ENCODE assay signal across 19 cellular contexts in the genomic region with DNA sequence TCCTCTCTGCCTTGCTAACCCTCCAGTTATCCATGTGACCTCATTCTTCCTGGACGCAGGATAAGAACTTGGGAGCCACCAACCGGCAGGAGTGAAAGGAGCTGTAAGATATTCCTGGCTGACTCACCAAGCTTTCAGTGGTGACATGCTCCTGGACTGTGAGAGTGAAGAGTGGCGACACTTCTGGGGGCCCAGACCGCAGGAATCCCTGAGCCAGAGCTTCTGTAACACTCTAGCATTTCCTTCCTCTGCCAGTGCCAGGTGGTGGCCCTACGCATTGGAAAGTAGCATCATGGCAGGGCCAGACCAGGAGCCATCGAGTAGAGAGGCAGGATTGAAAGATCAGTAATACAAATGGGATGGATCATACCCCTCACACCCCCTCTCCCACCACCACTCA.
"Had no signal": no experiment of that assay in that cellular context is flagged by ENCODE, and none has a peak within 500 bp of the region (broad histone marks: within the 10 kb centered on the region; RNA-seq: fewer than 3 reads in every experiment).

No MANE protein-coding gene starts in this region.

- DNase-seq: naive B cell; naive thymus-derived CD8-positive, alpha-beta T cell; nephron progenitor cell; nucleus accumbens; pancreas; retina; right lobe of liver; sigmoid colon; small intestine; stimulated activated CD4-positive, alpha-beta T cell treated with anti-CD3 and anti-CD28 coated beads, Interleukin-1b, Interleukin-23, amount 100 ng/mL, for 48 hours; stimulated activated CD4-positive, alpha-beta T cell treated with anti-CD3 and anti-CD28 coated beads, Interleukin-4, amount 100 ng/mL, for 1 hour; stimulated activated CD4-positive, alpha-beta T cell treated with anti-CD3 and anti-CD28 coated beads, Interleukin-4, amount 100 ng/mL, for 4 hours; stimulated activated CD8-positive, alpha-beta memory T cell treated with anti-CD3 and anti-CD28 coated beads, Interleukin-4, amount 100 ng/mL, for 48 hours; stimulated activated naive CD4-positive, alpha-beta T cell; stomach; thyroid gland; trophoblast cell had no signal

- ATAC-seq: naive thymus-derived CD8-positive, alpha-beta T cell; natural killer cell treated with Interleukin-12 subunit alpha and Interleukin-12 subunit beta and Interleukin-15 and Interleukin-18, amount 100 ng/mL, for 72 hours; pancreas; right lobe of liver; stimulated activated memory B cell treated with anti-CD40 and anti-IgM and Interleukin-4, amounts not matched to agents 10 μg/mL and 1 μg/mL and 100 μg/mL, for 72 hours had no signal
